ENCODE assay signal across 8 cellular contexts in genomic region chr4:40316333-40316781, GRCh38. TPM values are rescaled to one million over a fixed set of nuclear protein-coding genes. Genes with fewer than 3 reads are reported as not detected.
DNase-seq lines count a peak whose midpoint lies in the region; ATAC-seq and TF ChIP-seq lines count a peak whose summit lies in the region.

No MANE protein-coding gene starts in this region.

- no peaks in the 10 kb centered on the region for H3K9me2 ChIP-seq in MM.1S (replicated peaks; ENCODE audit: insufficient read depth, low read length)

- TF ChIP-seq CTCF in MM.1S (IDR thresholded peaks at IDR 0.05; ENCODE audit: low read length) (no peak), breast epithelium (IDR thresholded peaks at IDR 0.05) (no peak)

- H2AFZ ChIP-seq in MM.1S (ENCODE audit: low read length) = peak overlapping the region; percentile 77

- peak; percentile 24 for DNase-seq in activated T-cell treated with anti-CD3 and anti-CD28 coated beads for 4 hours
- no peak for DNase-seq in activated T-cell treated with anti-CD3 and anti-CD28 coated beads, Interleukin-2, amount 50 U/mL, for 1 hour
- DNase-seq in MM.1S = peak; percentile 11
- no peak for DNase-seq in breast epithelium (ENCODE audit: low spot score in 2 of 2)
- DNase-seq in activated gamma-delta T cell (lab: John Stamatoyannopoulos, UW) = no peak
- no peak for DNase-seq in GM19240 (ENCODE audit: insufficient read length, low spot score)

- H3F3A ChIP-seq in MM.1S (ENCODE audit: insufficient read depth, low read length) = peaks cover 5% of the 10 kb centered on the region; the same call in 1 of the 2 replicates

- H3K27ac ChIP-seq in MM.1S (ENCODE audit: low read length) (peak overlapping the region; percentile 67; the same call in 1 of the 2 replicates), breast epithelium (peak overlapping the region; percentile 88 to 90)

- H3K36me3 ChIP-seq in MM.1S (replicated peaks; ENCODE audit: insufficient read depth, low read length) (no peaks in the 10 kb centered on the region), breast epithelium (no peaks in the 10 kb centered on the region), mucosa of stomach (ENCODE audit: control insufficient read depth, insufficient read depth, low read length) (no peaks in the 10 kb centered on the region)

- H3K9ac ChIP-seq in MM.1S (ENCODE audit: low read length) (peak overlapping the region; percentile 51), mucosa of stomach (ENCODE audit: low read length) (peak overlapping the region; percentile 64)

- H3K27me3 ChIP-seq in MM.1S (replicated peaks; ENCODE audit: insufficient read depth, low read length) = no peaks in the 10 kb centered on the region
- H3K27me3 ChIP-seq in breast epithelium = no peaks in the 10 kb centered on the region
- H3K27me3 ChIP-seq in mucosa of stomach (ENCODE audit: control insufficient read depth, insufficient read depth, low read length) = no peaks in the 10 kb centered on the region

- no peak for ATAC-seq in HG02623 (IDR thresholded peaks at IDR 0.05; ENCODE audit: unreplicated experiment)

- peak overlapping the region; percentile 57 for H3K4me3 ChIP-seq in MM.1S (ENCODE audit: low read length)
- H3K4me3 ChIP-seq in breast epithelium = peak overlapping the region in 2 of 3 donors; percentile 35 to 59
- H3K4me3 ChIP-seq in mucosa of stomach (ENCODE audit: low read length) = peak overlapping the region; percentile 33

- no peak for TF ChIP-seq POLR2A in breast epithelium (IDR thresholded peaks at IDR 0.05)

- no peaks in the 10 kb centered on the region for H4K20me1 ChIP-seq in MM.1S (ENCODE audit: insufficient read depth, low read length)

- intact Hi-C loops in breast epithelium (cut with DNase I; ENCODE audit: low total_unique reads) = loop anchor here (10.0 kb wide), 1 partner anchor 172 kb away; no protein-coding TSS in a partner anchor

- no peaks in the 10 kb centered on the region for H3K9me3 ChIP-seq in MM.1S (replicated peaks; ENCODE audit: insufficient read depth, low read length)
- H3K9me3 ChIP-seq in breast epithelium = no peaks in the 10 kb centered on the region
- no peaks in the 10 kb centered on the region for H3K9me3 ChIP-seq in mucosa of stomach (ENCODE audit: control insufficient read depth, low read length)

- H3K4me1 ChIP-seq in MM.1S (ENCODE audit: low read length) (peaks cover 4% of the 10 kb centered on the region; the same call in 1 of the 2 replicates), breast epithelium (no peaks in the 10 kb centered on the region), mucosa of stomach (ENCODE audit: control insufficient read depth, insufficient read depth, low read length) (peaks cover 34% of the 10 kb centered on the region)

- H3K4me2 ChIP-seq in MM.1S (ENCODE audit: low read depth, low read length) = peak overlapping the region; percentile 91

- no peaks in the 10 kb centered on the region for H3K79me2 ChIP-seq in MM.1S (ENCODE audit: low read length)

RNA-seq across cellular contexts. Expression of gene CHRNA9, which starts 18.8 kb away (rescaled TPM):
- total RNA-seq in breast epithelium = not detected

Comparison
In these comparisons a context has a peak if more than half of its experiments do, and no peak if none do; other contexts are left out.
1. DNase-seq: peak in activated T-cell treated with anti-CD3 and anti-CD28 coated beads for 4 hours (single experiment) and MM.1S (single experiment); none in activated T-cell treated with anti-CD3 and anti-CD28 coated beads, Interleukin-2, amount 50 U/mL, for 1 hour (single experiment), breast epithelium (0 of 2), activated gamma-delta T cell (single experiment) and GM19240 (single experiment).
2. Peak in every context shown above with its lines, with median percentiles within 50 percentile points of each other: H3K4me3 ChIP-seq.